Comparison of ENCODE assay signal across 8 cellular contexts in genomic region chr17:8015957-8016631, GRCh38.
DNase-seq lines count a peak whose midpoint lies in the region; ATAC-seq lines count a peak whose summit lies in the region.

No MANE protein-coding gene starts in this region.

- H3K36me3 ChIP-seq in iPS-18a (ENCODE audit: control insufficient read depth, low read depth, low read length), result no peaks in the 10 kb centered on the region

- H3K9ac ChIP-seq in iPS-18a (ENCODE audit: low read length), result no peak overlapping the region

- no peak overlapping the region for H3K27ac ChIP-seq in iPS-18a (ENCODE audit: low read length)
- peak overlapping the region in 11 of 21 experiments; percentile 14 to 63 (median 34) for H3K27ac ChIP-seq in skin epidermis

- H3K4me3 ChIP-seq in iPS-18a (ENCODE audit: low read length) (peak overlapping the region; percentile 83), skin epidermis (peak overlapping the region; percentile 14 to 47 (median 32))

- H3K9me3 Mint-ChIP-seq in activated naive CD4-positive, alpha-beta T cell treated with anti-CD3 and anti-CD28 coated beads, Interleukin-2, amount 50 U/mL, for 24 hours, result no peaks in the 10 kb centered on the region

- DNase-seq in HuH-7 (ENCODE audit: low spot score) (peak; percentile 64), NCI-H2081 treated with DMSO at 0.1 percent for 48 hours (lab: John Stamatoyannopoulos, UW) (no peak)
- no peak for DNase-seq in effector CD8-positive, alpha-beta T cell (lab: John Stamatoyannopoulos, UW)

- no peaks in the 10 kb centered on the region for H3K4me1 ChIP-seq in iPS-18a (ENCODE audit: control insufficient read depth, low read depth, low read length)

- H3K4me1 Mint-ChIP-seq in activated naive CD4-positive, alpha-beta T cell treated with anti-CD3 and anti-CD28 coated beads, Interleukin-2, amount 50 U/mL, for 24 hours, result peaks cover 4% of the 10 kb centered on the region

- H3K27me3 ChIP-seq in iPS-18a (ENCODE audit: control insufficient read depth, insufficient read depth, low read length), result peaks cover 29% of the 10 kb centered on the region

- peaks cover 1% of the 10 kb centered on the region for H3K27me3 Mint-ChIP-seq in activated naive CD4-positive, alpha-beta T cell treated with anti-CD3 and anti-CD28 coated beads, Interleukin-2, amount 50 U/mL, for 24 hours

- H3K9me3 ChIP-seq in iPS-18a (ENCODE audit: control insufficient read depth, low read depth, low read length), result no peaks in the 10 kb centered on the region

- no peak overlapping the region for H3K27ac Mint-ChIP-seq in activated naive CD4-positive, alpha-beta T cell treated with anti-CD3 and anti-CD28 coated beads, Interleukin-2, amount 50 U/mL, for 24 hours

- peak overlapping the region; percentile 83 for H3K4me3 Mint-ChIP-seq in activated naive CD4-positive, alpha-beta T cell treated with anti-CD3 and anti-CD28 coated beads, Interleukin-2, amount 50 U/mL, for 24 hours

- ATAC-seq in GM21515 (IDR thresholded peaks at IDR 0.05; ENCODE audit: unreplicated experiment) (no peak), GM19035 (IDR thresholded peaks at IDR 0.05; ENCODE audit: unreplicated experiment) (no peak)

- H3K36me3 Mint-ChIP-seq in activated naive CD4-positive, alpha-beta T cell treated with anti-CD3 and anti-CD28 coated beads, Interleukin-2, amount 50 U/mL, for 24 hours, result no peaks in the 10 kb centered on the region
